In the genomic region with DNA sequence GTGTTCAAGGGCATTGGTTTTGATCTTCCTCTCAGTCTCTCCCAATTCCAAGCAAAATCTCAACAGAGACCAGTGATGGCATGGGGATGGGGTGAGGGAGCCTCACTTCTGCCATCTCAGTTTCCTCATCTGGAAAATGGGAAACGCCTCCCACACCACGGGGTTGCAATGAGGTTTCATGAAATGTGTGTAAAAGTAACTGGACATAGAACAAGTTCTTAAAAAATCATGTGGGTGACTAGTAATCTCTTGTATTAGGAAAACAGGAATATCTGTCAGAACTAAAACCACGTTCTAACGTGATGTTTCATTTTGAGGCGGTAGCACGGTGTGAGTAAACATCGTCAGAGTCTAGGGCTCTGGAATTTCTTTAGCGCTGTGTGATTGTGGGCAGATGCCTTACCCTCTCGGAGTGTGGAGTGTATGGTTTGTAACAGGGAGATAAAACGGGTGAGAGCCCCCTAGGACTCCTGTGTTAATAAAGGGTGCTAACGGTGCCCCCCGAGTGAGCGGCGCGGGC, we compare ENCODE assay signal across 8 cellular contexts. TPM values are rescaled to one million over a fixed set of nuclear protein-coding genes. Genes with fewer than 3 reads are reported as not detected.
A peak's percentile ranks its signal among the peaks of the same experiment; 100 is the strongest.
DNase-seq lines count a peak whose midpoint lies in the region; ATAC-seq, FAIRE-seq and TF ChIP-seq lines count a peak whose summit lies in the region.

No MANE protein-coding gene starts in this region.

- H3K9me3 Mint-ChIP-seq in MCF 10A (ENCODE audit: unreplicated experiment), result no peaks in the 10 kb centered on the region

- no TSS peak for BruUV-seq in MCF 10A (replicated peaks; lab: Mats Ljungman, UMichigan)

- CTCF ChIA-PET in MCF 10A (lab: Yijun Ruan, JAX), result interaction anchor here (0.6 to 4.4 kb wide), 9 partner anchors 9 to 434 kb away, joined by 3 to 26 read pairs (median 4); no protein-coding TSS in a partner anchor

- H3K9me3 ChIP-seq in BLaER1 treated with 17β-estradiol and CSF1 and Interleukin-3, amounts not matched to agents 10 nM and 100 nM (replicated peaks in 1 of 11), result no peaks in the 10 kb centered on the region
- H3K9me3 ChIP-seq in mononuclear cell (ENCODE audit: low read depth, low read length), result no peaks in the 10 kb centered on the region

- H3K4me3 Mint-ChIP-seq in MCF 10A (ENCODE audit: unreplicated experiment), result peak overlapping the region; percentile 74

- no peak for FAIRE-seq in D721Med (lab: Jason Lieb, UNC)

- intact Hi-C loops in MCF 10A (cut with micrococcal nuclease), result loop anchor here (1.0 to 2.0 kb wide), 2 partner anchors 89 to 167 kb away; partner anchors contain the start of genes LEPR and LEPROT

- ATAC-seq in GM19452 (IDR thresholded peaks at IDR 0.05; ENCODE audit: unreplicated experiment), result peak; percentile 31

- H3K4me2 ChIP-seq in BLaER1 treated with 17β-estradiol and CSF1 and Interleukin-3, amounts not matched to agents 10 nM and 100 nM, result peak overlapping the region; percentile 89 to 100 (median 96)

- peak overlapping the region; percentile 67 to 87 (median 76) for H3K4me3 ChIP-seq in BLaER1 treated with 17β-estradiol and CSF1 and Interleukin-3, amounts not matched to agents 10 nM and 100 nM
- peak overlapping the region; percentile 49 for H3K4me3 ChIP-seq in mononuclear cell (ENCODE audit: low read length)

- no peak for TF ChIP-seq CTCF in MCF 10A (IDR thresholded peaks at IDR 0.05; ENCODE audit: unreplicated experiment)
- no peak for TF ChIP-seq CTCF in D721Med (IDR thresholded peaks at IDR 0.05; ENCODE audit: insufficient read depth, missing control alignments)

- H3K27me3 Mint-ChIP-seq in MCF 10A (ENCODE audit: insufficient read depth, unreplicated experiment), result no peaks in the 10 kb centered on the region

- H3K36me3 ChIP-seq in BLaER1 treated with 17β-estradiol and CSF1 and Interleukin-3, amounts not matched to agents 10 nM and 100 nM, result no peaks in the 10 kb centered on the region

- peaks cover 18% of the 10 kb centered on the region for H3K4me1 Mint-ChIP-seq in MCF 10A (ENCODE audit: insufficient read depth, unreplicated experiment)

- H4K20me1 ChIP-seq in BLaER1 treated with 17β-estradiol and CSF1 and Interleukin-3, amounts not matched to agents 10 nM and 100 nM, result no peaks in the 10 kb centered on the region

- peak overlapping the region; percentile 67 for H3K27ac Mint-ChIP-seq in MCF 10A (ENCODE audit: low read depth, unreplicated experiment)

- no peaks in the 10 kb centered on the region for H3K36me3 Mint-ChIP-seq in MCF 10A (ENCODE audit: insufficient read depth, unreplicated experiment)

- DNase-seq in HS-5 (ENCODE audit: low read depth) (peak; percentile 56), MCF 10A (ENCODE audit: unreplicated experiment) (no peak), D721Med (ENCODE audit: insufficient read length, low spot score) (no peak), LoVo (ENCODE audit: low spot score) (no peak)
- DNase-seq in activated effector memory CD4-positive, alpha-beta T cell treated with Interleukin-2 at 50 U/mL for 16 hours, result no peak

- H3K27me3 ChIP-seq in BLaER1 treated with 17β-estradiol and CSF1 and Interleukin-3, amounts not matched to agents 10 nM and 100 nM, result peaks cover 10 to 16% (median 13%) of the 10 kb centered on the region in 11 experiments; a peak in 16 of 22 replicates
- H3K27me3 ChIP-seq in mononuclear cell (ENCODE audit: insufficient read depth, low read length), result peaks cover 14% of the 10 kb centered on the region

- H3K9ac ChIP-seq in BLaER1 treated with 17β-estradiol and CSF1 and Interleukin-3, amounts not matched to agents 10 nM and 100 nM, result peak overlapping the region; percentile 56 to 81 (median 75); a peak in 21 of 22 replicates

- peak overlapping the region in 6 of 11 experiments; percentile 2 to 64 (median 52); a peak in 10 of 22 replicates for H3K27ac ChIP-seq in BLaER1 treated with 17β-estradiol and CSF1 and Interleukin-3, amounts not matched to agents 10 nM and 100 nM

- peaks cover 10 to 19% (median 14%) of the 10 kb centered on the region in 10 experiments; a peak in 19 of 20 replicates for H3K4me1 ChIP-seq in BLaER1 treated with 17β-estradiol and CSF1 and Interleukin-3, amounts not matched to agents 10 nM and 100 nM
- peaks cover 25% of the 10 kb centered on the region for H3K4me1 ChIP-seq in mononuclear cell (ENCODE audit: insufficient read depth, low read length)

- POLR2A ChIA-PET in MCF 10A (lab: Yijun Ruan, JAX), result interaction anchor here (0.6 to 4.0 kb wide), 22 partner anchors 11 to 434 kb away, joined by 3 to 70 read pairs (median 4); partner anchors contain the start of genes DNAJC6, LEPR and LEPROT

RNA-seq across cellular contexts. Expression of gene DNAJC6, which starts 55.5 kb away (rescaled TPM):
- 7.9 and 8.4 TPM in 2 replicates for total RNA-seq in MCF 10A (2022)
- total RNA-seq in mononuclear cell, result 8.5 TPM
